ENCODE assay signal across 23 cellular contexts in the genomic region with DNA sequence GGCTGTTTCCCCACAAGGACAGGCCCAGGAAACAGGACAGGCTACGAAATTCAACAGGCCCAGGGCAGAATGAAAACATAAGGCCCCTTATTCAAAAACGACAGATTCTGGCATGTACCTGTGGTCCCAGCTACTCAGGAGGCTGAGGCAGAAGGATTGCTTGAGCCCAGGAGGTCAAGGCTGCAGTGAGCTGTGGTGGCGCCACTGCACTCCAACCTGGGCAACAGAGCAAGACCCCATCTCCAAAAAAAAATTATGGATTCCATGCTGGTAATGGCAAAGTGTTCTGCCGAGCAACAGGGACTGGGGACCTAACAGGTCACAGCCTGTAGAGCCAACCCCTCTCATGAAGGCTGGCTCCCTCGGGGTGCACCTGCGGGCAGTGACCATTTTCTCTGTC. TPM values are rescaled to one million over a fixed set of nuclear protein-coding genes. Genes with fewer than 3 reads are reported as not detected.
A peak's percentile ranks its signal among the peaks of the same experiment; 100 is the strongest.
DNase-seq lines count a peak whose midpoint lies in the region; ATAC-seq, FAIRE-seq and TF ChIP-seq lines count a peak whose summit lies in the region.
"Had no signal": no experiment of that assay in that cellular context is flagged by ENCODE, and none has a peak within 500 bp of the region (broad histone marks: within the 10 kb centered on the region; RNA-seq: fewer than 3 reads in every experiment).

No MANE protein-coding gene starts in this region.

- peaks cover 12 to 53% of the 10 kb centered on the region in 2 experiments for H3K36me3 ChIP-seq in HEK293 (ENCODE audit: control insufficient read depth in 2 of 2, insufficient read depth in 1 of 2, low read length in 2 of 2)
- H3K36me3 ChIP-seq in K562 (ENCODE audit: control insufficient read depth, insufficient read depth, low read length), result peaks cover 70% of the 10 kb centered on the region
- peaks cover 92 to 96% of the 10 kb centered on the region in 2 donors for H3K36me3 ChIP-seq in ascending aorta

- peaks cover 74 to 96% of the 10 kb centered on the region in 2 donors for H3K36me3 Mint-ChIP-seq in CD14-positive monocyte
- H3K36me3 Mint-ChIP-seq in activated naive CD8-positive, alpha-beta T cell treated with anti-CD3 and anti-CD28 coated beads, Interleukin-2, amount 50 U/mL, for 24 hours (ENCODE audit: low read depth), result peaks cover 52% of the 10 kb centered on the region

- H3K9me3 Mint-ChIP-seq in CD14-positive monocyte, result peaks cover 2 to 13% (median 6%) of the 10 kb centered on the region in 7 donors
- no peaks in the 10 kb centered on the region for H3K9me3 Mint-ChIP-seq in activated naive CD8-positive, alpha-beta T cell treated with anti-CD3 and anti-CD28 coated beads, Interleukin-2, amount 50 U/mL, for 24 hours
- H3K9me3 Mint-ChIP-seq: HFFc6 had no signal

- H3K4me2 ChIP-seq in K562 (ENCODE audit: insufficient read depth, low read length), result no peak overlapping the region
- H3K4me2 ChIP-seq: A549; BLaER1 treated with 17β-estradiol and CSF1 and Interleukin-3, amounts not matched to agents 10 nM and 100 nM; GM23338 had no signal

- H4K20me1 ChIP-seq in K562 (replicated peaks; ENCODE audit: control insufficient read depth, insufficient read depth, low read length), result no peaks in the 10 kb centered on the region

- no peak overlapping the region for H3K9ac ChIP-seq in K562 (ENCODE audit: insufficient read depth in 1 of 2, low read depth in 2 of 2, low read length in 2 of 2)
- H3K9ac ChIP-seq: BLaER1 treated with 17β-estradiol and CSF1 and Interleukin-3, amounts not matched to agents 10 nM and 100 nM had no signal

- no peak for TF ChIP-seq RAD21 in K562 (CRISPR knock-in tag; conservative IDR thresholded peaks at IDR 0.05 in 1 of 2, IDR thresholded peaks at IDR 0.05 in 1 of 2)

- no peak overlapping the region for H2AFZ ChIP-seq in K562 (ENCODE audit: low read depth, low read length)
- H2AFZ ChIP-seq: GM23338 had no signal

- no peak for TF ChIP-seq CTCF in CD14-positive monocyte (IDR thresholded peaks at IDR 0.05)
- no peak for TF ChIP-seq CTCF in HEK293 (tag by site-specific recombination; IDR thresholded peaks at IDR 0.05)
- TF ChIP-seq CTCF in K562 (IDR thresholded peaks at IDR 0.05 in 2 of 3, conservative IDR thresholded peaks at IDR 0.05 in 1 of 3; ENCODE audit: insufficient read depth in 2 of 3, low read depth in 1 of 3, low read length in 3 of 3), result no peak
- no peak for TF ChIP-seq CTCF in ascending aorta (IDR thresholded peaks at IDR 0.05)

- no peak for DNase-seq in CD14-positive monocyte (ENCODE audit: low spot score)
- DNase-seq in K562 (ENCODE audit: extremely low read depth in 1 of 4, low spot score in 3 of 4), result no peak
- no peak for DNase-seq in activated naive CD8-positive, alpha-beta T cell treated with anti-CD3 and anti-CD28 coated beads, Interleukin-2, amount 50 U/mL, for 24 hours
- no peak for DNase-seq in ascending aorta (ENCODE audit: low spot score in 2 of 2)
- DNase-seq in nucleus accumbens (lab: John Stamatoyannopoulos, UW), result no peak
- DNase-seq: 8988T; ACHN; AML-193; BE2C; Calu3; CD4-positive, alpha-beta memory T cell; COR-L47; DMS153; DND-41; GDM1; H9; HFFc6 had no signal

- no peaks in the 10 kb centered on the region for H3K79me2 ChIP-seq in K562 (ENCODE audit: control insufficient read depth, insufficient read depth, low read length)

- TF ChIP-seq EP300 in K562 (IDR thresholded peaks at IDR 0.05; ENCODE audit: low read length), result no peak

- H3K27ac ChIP-seq in HEK293 (ENCODE audit: extremely low read depth, low read depth, low read length), result no peak overlapping the region
- H3K27ac ChIP-seq in K562 (ENCODE audit: extremely low read depth, low read depth, low read length), result no peak overlapping the region
- H3K27ac ChIP-seq in ascending aorta, result no peak overlapping the region
- H3K27ac ChIP-seq: A549; BLaER1 treated with 17β-estradiol and CSF1 and Interleukin-3, amounts not matched to agents 10 nM and 100 nM had no signal

- TF ChIP-seq POLR2A in K562 (conservative IDR thresholded peaks at IDR 0.05), result no peak

- ATAC-seq in K562, result no peak
- no peak for ATAC-seq in activated naive CD8-positive, alpha-beta T cell treated with anti-CD3 and anti-CD28 coated beads, Interleukin-2, amount 50 U/mL, for 24 hours
- ATAC-seq: A549, GM12878, GM23338, HCT116 had no signal

- POLR2A ChIA-PET in HEK293 (lab: Yijun Ruan, JAX), result no interaction called here
- POLR2A ChIA-PET in K562 (lab: Yijun Ruan, JAX), result interaction anchor here (0.5 kb wide), 1 partner anchor 104 kb away, joined by 3 read pairs; no protein-coding TSS in a partner anchor

- H3K27me3 ChIP-seq in K562 (ENCODE audit: control insufficient read depth in 2 of 2, insufficient read depth in 2 of 2, low read length in 2 of 2) (no peaks in the 10 kb centered on the region), ascending aorta (no peaks in the 10 kb centered on the region)
- H3K27me3 ChIP-seq: BE2C; BLaER1 treated with 17β-estradiol and CSF1 and Interleukin-3, amounts not matched to agents 10 nM and 100 nM had no signal

- H3K4me3 Mint-ChIP-seq in CD14-positive monocyte, result no peak overlapping the region
- no peak overlapping the region for H3K4me3 Mint-ChIP-seq in activated naive CD8-positive, alpha-beta T cell treated with anti-CD3 and anti-CD28 coated beads, Interleukin-2, amount 50 U/mL, for 24 hours
- H3K4me3 Mint-ChIP-seq: CD4-positive, alpha-beta memory T cell; GM23338; H9; HFFc6 had no signal

- H3K27me3 Mint-ChIP-seq in CD14-positive monocyte (ENCODE audit: low read depth in 3 of 3), result peaks cover 0 to 2% (median 0%) of the 10 kb centered on the region in 3 donors
- H3K27me3 Mint-ChIP-seq in activated naive CD8-positive, alpha-beta T cell treated with anti-CD3 and anti-CD28 coated beads, Interleukin-2, amount 50 U/mL, for 24 hours, result no peaks in the 10 kb centered on the region
- H3K27me3 Mint-ChIP-seq: CD4-positive, alpha-beta memory T cell had no signal

- BruUV-seq in K562 (replicated peaks; lab: Mats Ljungman, UMichigan), result no TSS peak

- intact Hi-C loops in CD14-positive monocyte (cut with micrococcal nuclease), result no loop called here
- intact Hi-C loops in K562 (cut with micrococcal nuclease), result no loop called here
- intact Hi-C loops in ascending aorta (cut with DNase I), result no loop called here

- H3K9me1 ChIP-seq in K562 (ENCODE audit: control insufficient read depth, insufficient read depth, low read length), result no peaks in the 10 kb centered on the region

- CTCF ChIA-PET in HEK293 (lab: Yijun Ruan, JAX) (no interaction called here), K562 (lab: Yijun Ruan, JAX; ENCODE audit: low intra/inter-chr PET ratio) (no interaction called here)

- H3K4me1 Mint-ChIP-seq in CD14-positive monocyte, result peaks cover 3% of the 10 kb centered on the region
- no peaks in the 10 kb centered on the region for H3K4me1 Mint-ChIP-seq in activated naive CD8-positive, alpha-beta T cell treated with anti-CD3 and anti-CD28 coated beads, Interleukin-2, amount 50 U/mL, for 24 hours

- WGBS in K562 (ENCODE audit: insufficient coverage, low coverage, missing lambda C conversion rate), result 89% methylated on average over 4 of the region's 6 CpGs

- in situ Hi-C loops in K562 (cut with MboI), result no loop called here

- no peaks in the 10 kb centered on the region for H3K9me3 ChIP-seq in HEK293 (ENCODE audit: control insufficient read depth, insufficient read depth, low read depth, low read length)
- H3K9me3 ChIP-seq in K562 (replicated peaks; ENCODE audit: control insufficient read depth, insufficient read depth, low read depth, low read length), result no peaks in the 10 kb centered on the region
- H3K9me3 ChIP-seq in ascending aorta, result no peaks in the 10 kb centered on the region
- H3K9me3 ChIP-seq: BE2C had no signal

- FAIRE-seq in K562 (lab: Jason Lieb, UNC), result no peak
- FAIRE-seq: A549, GM12878 had no signal

- H3K4me1 ChIP-seq in HEK293 (ENCODE audit: control insufficient read depth, insufficient read depth, low read length) (no peaks in the 10 kb centered on the region), K562 (replicated peaks in 1 of 2; ENCODE audit: control insufficient read depth in 2 of 2, insufficient read depth in 2 of 2, low read length in 2 of 2) (no peaks in the 10 kb centered on the region), ascending aorta (no peaks in the 10 kb centered on the region)
- H3K4me1 ChIP-seq: A549; BE2C; BLaER1 treated with 17β-estradiol and CSF1 and Interleukin-3, amounts not matched to agents 10 nM and 100 nM had no signal

- H3K27ac Mint-ChIP-seq in CD14-positive monocyte, result peak overlapping the region in 4 of 7 donors; percentile 19 to 72 (median 48)
- H3K27ac Mint-ChIP-seq in activated naive CD8-positive, alpha-beta T cell treated with anti-CD3 and anti-CD28 coated beads, Interleukin-2, amount 50 U/mL, for 24 hours, result no peak overlapping the region
- H3K27ac Mint-ChIP-seq: CD4-positive, alpha-beta memory T cell; GM23338; H9; HFFc6 had no signal

- no peak overlapping the region for H3K4me3 ChIP-seq in HEK293 (ENCODE audit: low read depth, low read length)
- H3K4me3 ChIP-seq in K562, result no peak overlapping the region
- no peak overlapping the region for H3K4me3 ChIP-seq in ascending aorta
- H3K4me3 ChIP-seq: A549; BLaER1 treated with 17β-estradiol and CSF1 and Interleukin-3, amounts not matched to agents 10 nM and 100 nM; GM12878; GM23338 had no signal

TF ChIP-seq in HEK293, 187 proteins besides CTCF, POLR2A, EP300 and RAD21 (continues in another document):
- peak; percentile 62; the same call in 1 of the 2 replicates for TF ChIP-seq ZNF121 (tag by site-specific recombination; IDR thresholded peaks at IDR 0.05)

TF ChIP-seq in K562, 482 proteins besides CTCF, POLR2A, EP300 and RAD21 (continues in another document):
- TF ChIP-seq RFX5 (IDR thresholded peaks at IDR 0.05; ENCODE audit: low read depth, low read length) (no peak), HNRNPLL (IDR thresholded peaks at IDR 0.05; ENCODE audit: low read depth, low read length, poor library complexity, severe bottlenecking) (no peak)

RNA-seq across cellular contexts. Expression of a gene that starts 52.6 kb away (rescaled TPM):
- 10 to 100 TPM; 26.5 to 29.7 TPM for polyA plus RNA-seq in CD14-positive monocyte
- 15.6 and 34.4 TPM in 2 replicates for total RNA-seq in K562 (2011; cell fraction: chromatin; rRNA removed; ENCODE audit: low replicate concordance)
- 24.5 and 31.5 TPM in 2 replicates for total RNA-seq in K562 (2011; cell fraction: nucleolus; rRNA removed)
- total RNA-seq in K562 (2011; cell fraction: nucleoplasm; rRNA removed), result 20.2 and 24.3 TPM in 2 replicates
- total RNA-seq in K562 (2014; rRNA removed), result 38.8 and 40.7 TPM in 2 replicates
- total RNA-seq in K562 (2014; rRNA removed; fragmentation: Illumina TruSeq; extraction: Trizol), result 15.2 and 17.3 TPM in 2 replicates
- total RNA-seq in K562 (2015; rRNA removed; fragmentation: Illumina TruSeq; extraction: Trizol), result 23.9 TPM in 2 replicates
- total RNA-seq in K562 (2021), result 34.0 and 34.9 TPM in 2 replicates
- polyA plus RNA-seq in K562 (2011; rRNA removed), result 19.1 and 21.1 TPM in 2 replicates
- 25.0 and 38.2 TPM in 2 replicates for polyA plus RNA-seq in K562 (2011; cell fraction: cytosol; rRNA removed)
- polyA plus RNA-seq in K562 (2011; cell fraction: nucleus; rRNA removed), result 16.7 and 20.6 TPM in 2 replicates
- 35.2 and 46.0 TPM in 2 replicates for polyA plus RNA-seq in K562 (2012)
- polyA plus RNA-seq in K562 (2014; fragmentation: Illumina TruSeq; extraction: Trizol), result 27.3 and 32.8 TPM in 2 replicates
- 10 to 100 TPM; 39.3 to 46.7 TPM for polyA plus RNA-seq in K562 (2014; fragmentation: Nextera tagmentation; extraction: Ambion mirVana)
- polyA plus RNA-seq in K562 (2014; rRNA removed), result 50.6 and 52.4 TPM in 2 replicates
- 11.2 and 20.2 TPM in 2 replicates for polyA minus RNA-seq in K562 (2011; rRNA and poly(A)+ RNA removed)
- 12.1 and 12.7 TPM in 2 replicates for polyA minus RNA-seq in K562 (2011; cell fraction: cytosol; rRNA and poly(A)+ RNA removed)
- 6.6 and 9.3 TPM in 2 replicates for polyA minus RNA-seq in K562 (2011; cell fraction: nucleus; rRNA and poly(A)+ RNA removed)
- total RNA-seq in ascending aorta, result 234 TPM
